In the genomic region with DNA sequence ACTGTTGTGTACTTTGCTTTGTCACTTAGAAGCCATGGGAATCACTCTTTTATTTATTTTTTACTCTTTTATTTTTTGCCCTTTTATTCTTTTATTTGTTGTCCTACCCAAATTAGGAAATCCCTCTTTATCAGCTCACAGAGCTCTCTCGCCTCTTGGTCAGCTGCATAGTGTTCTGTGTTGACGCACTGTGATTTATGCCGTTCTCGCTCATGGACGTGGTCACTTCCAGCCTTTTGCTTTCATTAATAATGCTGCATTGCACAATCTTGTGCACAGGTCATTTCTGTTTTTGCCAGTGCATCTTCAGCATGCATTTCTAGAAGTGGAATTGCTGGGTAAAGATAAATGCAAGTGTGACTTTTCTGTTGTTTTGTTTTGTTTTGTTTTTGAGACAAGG, we compare ENCODE assay signal across 1 cellular context.
A peak's percentile ranks its signal among the peaks of the same experiment; 100 is the strongest.
TF ChIP-seq lines count a peak whose summit lies in the region.

No MANE protein-coding gene starts in this region.

TF ChIP-seq in liver, 16 proteins besides CTCF, POLR2A, EP300 and RAD21 (continued from another document):
- TF ChIP-seq SP1 (IDR thresholded peaks at IDR 0.05) (peak; percentile 25), EGR1 (IDR thresholded peaks at IDR 0.05; ENCODE audit: low read depth in 2 of 2) (no peak), TAF1 (conservative IDR thresholded peaks at IDR 0.05) (no peak), RXRA (IDR thresholded peaks at IDR 0.05) (peak; percentile 35 to 89), FOXA1 (IDR thresholded peaks at IDR 0.05) (peak; percentile 48), HNF4G (IDR thresholded peaks at IDR 0.05) (no peak), JUND (IDR thresholded peaks at IDR 0.05) (peak in 1 of 2 donors; percentile 69), NR2F2 (IDR thresholded peaks at IDR 0.05) (peak; percentile 50)
